1 cellular context compared by ENCODE assay signal in the genomic region with DNA sequence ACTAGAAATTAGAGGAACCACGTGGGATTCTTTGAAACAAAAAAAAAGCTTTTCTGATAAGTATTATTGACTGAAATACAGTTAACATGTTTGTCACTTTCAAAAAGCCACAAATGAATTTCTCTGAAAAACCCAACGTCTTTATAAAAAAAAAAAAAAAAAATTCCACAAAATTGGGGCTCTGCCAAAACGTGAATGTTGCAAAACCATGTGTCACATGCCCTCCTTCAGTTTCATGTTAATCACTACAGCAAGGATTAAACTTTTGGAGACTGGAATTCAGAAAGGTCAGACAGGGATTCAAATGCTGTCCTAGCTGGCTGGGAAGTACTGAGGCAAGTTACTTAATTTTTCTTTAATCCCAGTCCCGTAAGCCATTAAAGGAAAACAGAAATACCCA.
TF ChIP-seq lines count a peak whose summit lies in the region.

No MANE protein-coding gene starts in this region.

TF ChIP-seq in K562, 482 proteins besides CTCF, POLR2A, EP300 and RAD21 (continued from another document):
- TF ChIP-seq, protein P1, sequence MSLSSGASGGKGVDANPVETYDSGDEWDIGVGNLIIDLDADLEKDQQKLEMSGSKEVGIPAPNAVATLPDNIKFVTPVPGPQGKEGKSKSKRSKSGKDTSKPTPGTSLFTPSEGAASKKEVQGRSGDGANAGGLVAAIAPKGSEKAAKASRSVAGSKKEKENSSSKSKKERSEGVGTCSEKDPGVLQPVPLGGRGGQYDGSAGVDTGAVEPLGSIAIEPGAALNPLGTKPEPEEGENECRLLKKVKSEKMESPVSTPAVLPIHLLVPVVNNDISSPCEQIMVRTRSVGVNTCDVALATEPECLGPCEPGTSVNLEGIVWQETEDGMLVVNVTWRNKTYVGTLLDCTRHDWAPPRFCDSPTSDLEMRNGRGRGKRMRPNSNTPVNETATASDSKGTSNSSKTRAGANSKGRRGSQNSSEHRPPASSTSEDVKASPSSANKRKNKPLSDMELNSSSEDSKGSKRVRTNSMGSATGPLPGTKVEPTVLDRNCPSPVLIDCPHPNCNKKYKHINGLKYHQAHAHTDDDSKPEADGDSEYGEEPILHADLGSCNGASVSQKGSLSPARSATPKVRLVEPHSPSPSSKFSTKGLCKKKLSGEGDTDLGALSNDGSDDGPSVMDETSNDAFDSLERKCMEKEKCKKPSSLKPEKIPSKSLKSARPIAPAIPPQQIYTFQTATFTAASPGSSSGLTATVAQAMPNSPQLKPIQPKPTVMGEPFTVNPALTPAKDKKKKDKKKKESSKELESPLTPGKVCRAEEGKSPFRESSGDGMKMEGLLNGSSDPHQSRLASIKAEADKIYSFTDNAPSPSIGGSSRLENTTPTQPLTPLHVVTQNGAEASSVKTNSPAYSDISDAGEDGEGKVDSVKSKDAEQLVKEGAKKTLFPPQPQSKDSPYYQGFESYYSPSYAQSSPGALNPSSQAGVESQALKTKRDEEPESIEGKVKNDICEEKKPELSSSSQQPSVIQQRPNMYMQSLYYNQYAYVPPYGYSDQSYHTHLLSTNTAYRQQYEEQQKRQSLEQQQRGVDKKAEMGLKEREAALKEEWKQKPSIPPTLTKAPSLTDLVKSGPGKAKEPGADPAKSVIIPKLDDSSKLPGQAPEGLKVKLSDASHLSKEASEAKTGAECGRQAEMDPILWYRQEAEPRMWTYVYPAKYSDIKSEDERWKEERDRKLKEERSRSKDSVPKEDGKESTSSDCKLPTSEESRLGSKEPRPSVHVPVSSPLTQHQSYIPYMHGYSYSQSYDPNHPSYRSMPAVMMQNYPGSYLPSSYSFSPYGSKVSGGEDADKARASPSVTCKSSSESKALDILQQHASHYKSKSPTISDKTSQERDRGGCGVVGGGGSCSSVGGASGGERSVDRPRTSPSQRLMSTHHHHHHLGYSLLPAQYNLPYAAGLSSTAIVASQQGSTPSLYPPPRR (CRISPR knock-in tag; IDR thresholded peaks at IDR 0.05; ENCODE audit: borderline replicate concordance) = no peak
- TF ChIP-seq, protein P2, sequence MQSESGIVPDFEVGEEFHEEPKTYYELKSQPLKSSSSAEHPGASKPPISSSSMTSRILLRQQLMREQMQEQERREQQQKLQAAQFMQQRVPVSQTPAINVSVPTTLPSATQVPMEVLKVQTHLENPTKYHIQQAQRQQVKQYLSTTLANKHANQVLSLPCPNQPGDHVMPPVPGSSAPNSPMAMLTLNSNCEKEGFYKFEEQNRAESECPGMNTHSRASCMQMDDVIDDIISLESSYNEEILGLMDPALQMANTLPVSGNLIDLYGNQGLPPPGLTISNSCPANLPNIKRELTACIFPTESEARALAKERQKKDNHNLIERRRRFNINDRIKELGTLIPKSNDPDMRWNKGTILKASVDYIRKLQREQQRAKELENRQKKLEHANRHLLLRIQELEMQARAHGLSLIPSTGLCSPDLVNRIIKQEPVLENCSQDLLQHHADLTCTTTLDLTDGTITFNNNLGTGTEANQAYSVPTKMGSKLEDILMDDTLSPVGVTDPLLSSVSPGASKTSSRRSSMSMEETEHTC (IDR thresholded peaks at IDR 0.05) = peak; percentile 69; the same call in 1 of the 2 replicates
- no peak for TF ChIP-seq ZSCAN32 (CRISPR knock-in tag; IDR thresholded peaks at IDR 0.05)
- TF ChIP-seq, protein P3, sequence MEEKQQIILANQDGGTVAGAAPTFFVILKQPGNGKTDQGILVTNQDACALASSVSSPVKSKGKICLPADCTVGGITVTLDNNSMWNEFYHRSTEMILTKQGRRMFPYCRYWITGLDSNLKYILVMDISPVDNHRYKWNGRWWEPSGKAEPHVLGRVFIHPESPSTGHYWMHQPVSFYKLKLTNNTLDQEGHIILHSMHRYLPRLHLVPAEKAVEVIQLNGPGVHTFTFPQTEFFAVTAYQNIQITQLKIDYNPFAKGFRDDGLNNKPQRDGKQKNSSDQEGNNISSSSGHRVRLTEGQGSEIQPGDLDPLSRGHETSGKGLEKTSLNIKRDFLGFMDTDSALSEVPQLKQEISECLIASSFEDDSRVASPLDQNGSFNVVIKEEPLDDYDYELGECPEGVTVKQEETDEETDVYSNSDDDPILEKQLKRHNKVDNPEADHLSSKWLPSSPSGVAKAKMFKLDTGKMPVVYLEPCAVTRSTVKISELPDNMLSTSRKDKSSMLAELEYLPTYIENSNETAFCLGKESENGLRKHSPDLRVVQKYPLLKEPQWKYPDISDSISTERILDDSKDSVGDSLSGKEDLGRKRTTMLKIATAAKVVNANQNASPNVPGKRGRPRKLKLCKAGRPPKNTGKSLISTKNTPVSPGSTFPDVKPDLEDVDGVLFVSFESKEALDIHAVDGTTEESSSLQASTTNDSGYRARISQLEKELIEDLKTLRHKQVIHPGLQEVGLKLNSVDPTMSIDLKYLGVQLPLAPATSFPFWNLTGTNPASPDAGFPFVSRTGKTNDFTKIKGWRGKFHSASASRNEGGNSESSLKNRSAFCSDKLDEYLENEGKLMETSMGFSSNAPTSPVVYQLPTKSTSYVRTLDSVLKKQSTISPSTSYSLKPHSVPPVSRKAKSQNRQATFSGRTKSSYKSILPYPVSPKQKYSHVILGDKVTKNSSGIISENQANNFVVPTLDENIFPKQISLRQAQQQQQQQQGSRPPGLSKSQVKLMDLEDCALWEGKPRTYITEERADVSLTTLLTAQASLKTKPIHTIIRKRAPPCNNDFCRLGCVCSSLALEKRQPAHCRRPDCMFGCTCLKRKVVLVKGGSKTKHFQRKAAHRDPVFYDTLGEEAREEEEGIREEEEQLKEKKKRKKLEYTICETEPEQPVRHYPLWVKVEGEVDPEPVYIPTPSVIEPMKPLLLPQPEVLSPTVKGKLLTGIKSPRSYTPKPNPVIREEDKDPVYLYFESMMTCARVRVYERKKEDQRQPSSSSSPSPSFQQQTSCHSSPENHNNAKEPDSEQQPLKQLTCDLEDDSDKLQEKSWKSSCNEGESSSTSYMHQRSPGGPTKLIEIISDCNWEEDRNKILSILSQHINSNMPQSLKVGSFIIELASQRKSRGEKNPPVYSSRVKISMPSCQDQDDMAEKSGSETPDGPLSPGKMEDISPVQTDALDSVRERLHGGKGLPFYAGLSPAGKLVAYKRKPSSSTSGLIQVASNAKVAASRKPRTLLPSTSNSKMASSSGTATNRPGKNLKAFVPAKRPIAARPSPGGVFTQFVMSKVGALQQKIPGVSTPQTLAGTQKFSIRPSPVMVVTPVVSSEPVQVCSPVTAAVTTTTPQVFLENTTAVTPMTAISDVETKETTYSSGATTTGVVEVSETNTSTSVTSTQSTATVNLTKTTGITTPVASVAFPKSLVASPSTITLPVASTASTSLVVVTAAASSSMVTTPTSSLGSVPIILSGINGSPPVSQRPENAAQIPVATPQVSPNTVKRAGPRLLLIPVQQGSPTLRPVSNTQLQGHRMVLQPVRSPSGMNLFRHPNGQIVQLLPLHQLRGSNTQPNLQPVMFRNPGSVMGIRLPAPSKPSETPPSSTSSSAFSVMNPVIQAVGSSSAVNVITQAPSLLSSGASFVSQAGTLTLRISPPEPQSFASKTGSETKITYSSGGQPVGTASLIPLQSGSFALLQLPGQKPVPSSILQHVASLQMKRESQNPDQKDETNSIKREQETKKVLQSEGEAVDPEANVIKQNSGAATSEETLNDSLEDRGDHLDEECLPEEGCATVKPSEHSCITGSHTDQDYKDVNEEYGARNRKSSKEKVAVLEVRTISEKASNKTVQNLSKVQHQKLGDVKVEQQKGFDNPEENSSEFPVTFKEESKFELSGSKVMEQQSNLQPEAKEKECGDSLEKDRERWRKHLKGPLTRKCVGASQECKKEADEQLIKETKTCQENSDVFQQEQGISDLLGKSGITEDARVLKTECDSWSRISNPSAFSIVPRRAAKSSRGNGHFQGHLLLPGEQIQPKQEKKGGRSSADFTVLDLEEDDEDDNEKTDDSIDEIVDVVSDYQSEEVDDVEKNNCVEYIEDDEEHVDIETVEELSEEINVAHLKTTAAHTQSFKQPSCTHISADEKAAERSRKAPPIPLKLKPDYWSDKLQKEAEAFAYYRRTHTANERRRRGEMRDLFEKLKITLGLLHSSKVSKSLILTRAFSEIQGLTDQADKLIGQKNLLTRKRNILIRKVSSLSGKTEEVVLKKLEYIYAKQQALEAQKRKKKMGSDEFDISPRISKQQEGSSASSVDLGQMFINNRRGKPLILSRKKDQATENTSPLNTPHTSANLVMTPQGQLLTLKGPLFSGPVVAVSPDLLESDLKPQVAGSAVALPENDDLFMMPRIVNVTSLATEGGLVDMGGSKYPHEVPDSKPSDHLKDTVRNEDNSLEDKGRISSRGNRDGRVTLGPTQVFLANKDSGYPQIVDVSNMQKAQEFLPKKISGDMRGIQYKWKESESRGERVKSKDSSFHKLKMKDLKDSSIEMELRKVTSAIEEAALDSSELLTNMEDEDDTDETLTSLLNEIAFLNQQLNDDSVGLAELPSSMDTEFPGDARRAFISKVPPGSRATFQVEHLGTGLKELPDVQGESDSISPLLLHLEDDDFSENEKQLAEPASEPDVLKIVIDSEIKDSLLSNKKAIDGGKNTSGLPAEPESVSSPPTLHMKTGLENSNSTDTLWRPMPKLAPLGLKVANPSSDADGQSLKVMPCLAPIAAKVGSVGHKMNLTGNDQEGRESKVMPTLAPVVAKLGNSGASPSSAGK (IDR thresholded peaks at IDR 0.05) = no peak
- TF ChIP-seq SMAD3 (CRISPR knock-in tag; conservative IDR thresholded peaks at IDR 0.05) = 0 out of 2 replicates have a peak, but pooled peaks have one; percentile 4
- no peak for TF ChIP-seq ESRRA (IDR thresholded peaks at IDR 0.05; ENCODE audit: borderline replicate concordance, low read depth)
- TF ChIP-seq MAFK (IDR thresholded peaks at IDR 0.05; ENCODE audit: low read length) = no peak
- TF ChIP-seq ZNF197 (CRISPR knock-in tag; IDR thresholded peaks at IDR 0.05; ENCODE audit: low read depth) = no peak
- no peak for TF ChIP-seq NR2C1 (IDR thresholded peaks at IDR 0.05)
- no peak for TF ChIP-seq NR2C1 (tag; IDR thresholded peaks at IDR 0.05)
- no peak for TF ChIP-seq ZNF764 (CRISPR knock-in tag; IDR thresholded peaks at IDR 0.05; ENCODE audit: low read depth)
- no peak for TF ChIP-seq TGIF2 (CRISPR knock-in tag; IDR thresholded peaks at IDR 0.05)
- TF ChIP-seq TAF15 (IDR thresholded peaks at IDR 0.05; ENCODE audit: low read depth, low read length) = no peak
- peak in 1 of 2 experiments; percentile 27; a peak in 1 of 4 replicates for TF ChIP-seq TRIM24 (IDR thresholded peaks at IDR 0.05)
- TF ChIP-seq ZNF384 (IDR thresholded peaks at IDR 0.05; ENCODE audit: low read depth, low read length) = peak; percentile 83
- no peak for TF ChIP-seq CEBPG (CRISPR knock-in tag; IDR thresholded peaks at IDR 0.05)
- peak; percentile 82 to 88 for TF ChIP-seq CEBPG (tag; conservative IDR thresholded peaks at IDR 0.05 in 1 of 2, IDR thresholded peaks at IDR 0.05 in 1 of 2)
- TF ChIP-seq HDAC6 (IDR thresholded peaks at IDR 0.05; ENCODE audit: low read depth, low read length) = no peak
